Comparison of ENCODE assay signal across 1 cellular context in the genomic region with DNA sequence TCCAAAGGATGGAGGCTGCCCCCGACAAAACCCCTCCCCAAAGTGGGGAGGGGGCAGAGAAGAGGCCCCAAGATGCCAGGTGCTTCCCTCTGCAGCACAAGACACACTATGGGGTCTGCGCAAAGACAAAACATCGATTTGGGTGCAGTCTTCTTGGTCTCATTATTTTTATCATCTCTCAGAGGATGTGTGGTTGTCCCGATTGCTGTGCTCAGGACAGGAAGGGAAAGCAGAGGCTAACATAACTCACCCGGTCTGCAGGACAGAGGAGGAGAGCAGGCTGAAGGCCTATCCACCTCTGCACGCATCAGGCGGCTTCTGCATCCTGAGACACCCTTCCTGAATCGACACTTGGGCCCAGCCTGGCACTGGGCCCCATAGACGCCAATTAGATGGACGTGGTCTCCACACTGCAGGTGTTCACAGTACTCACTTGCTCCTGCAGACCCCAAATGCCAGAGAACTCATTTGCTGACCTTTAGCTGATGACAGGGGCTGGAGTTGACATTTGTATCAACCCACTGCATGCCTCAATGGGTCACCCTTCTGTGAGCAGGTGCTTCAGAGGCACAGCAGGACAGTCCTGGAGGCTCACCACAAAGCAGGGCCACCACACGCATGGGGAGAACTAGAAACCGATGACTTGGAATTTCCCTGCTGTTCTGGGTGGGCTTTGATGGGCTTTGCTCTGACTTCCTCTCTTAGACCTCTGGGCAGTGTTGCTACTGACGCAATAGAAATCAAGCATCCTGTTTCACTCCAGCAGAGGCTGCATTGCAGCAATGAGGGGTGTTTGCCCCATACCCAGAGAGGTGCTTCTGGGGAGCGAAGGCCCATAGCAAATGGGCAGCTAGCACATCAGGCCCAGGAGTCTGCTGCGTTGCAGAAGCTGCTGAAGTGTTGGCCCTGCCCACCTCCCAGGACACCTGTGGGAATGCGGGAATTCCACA.
TF ChIP-seq lines count a peak whose summit lies in the region.

No MANE protein-coding gene starts in this region.

TF ChIP-seq in H1, 55 proteins besides CTCF, POLR2A, EP300 and RAD21 (continued from another document):
- no peak for TF ChIP-seq ATF3 (IDR thresholded peaks at IDR 0.05; ENCODE audit: insufficient read depth, low read depth, low read length)
- TF ChIP-seq E2F6 (IDR thresholded peaks at IDR 0.05) = no peak
- no peak for TF ChIP-seq HDAC2 (IDR thresholded peaks at IDR 0.05; ENCODE audit: borderline replicate concordance in 1 of 2, low read depth in 2 of 2, low read length in 2 of 2)
- no peak for TF ChIP-seq SP4 (IDR thresholded peaks at IDR 0.05; ENCODE audit: low read length)
- TF ChIP-seq SIX5 (IDR thresholded peaks at IDR 0.05; ENCODE audit: low read depth, low read length) = no peak
- no peak for TF ChIP-seq CHD1 (IDR thresholded peaks at IDR 0.05; ENCODE audit: low read depth, low read length)
- no peak for TF ChIP-seq SIRT6 (IDR thresholded peaks at IDR 0.05; ENCODE audit: low read length)
